1 cellular context compared by ENCODE assay signal in genomic region chr5:108531367-108532211, GRCh38.
TF ChIP-seq lines count a peak whose summit lies in the region.

No MANE protein-coding gene starts in this region.

TF ChIP-seq in K562, 482 proteins besides CTCF, POLR2A, EP300 and RAD21 (continued from another document and continues in another):
- TF ChIP-seq, protein P1, sequence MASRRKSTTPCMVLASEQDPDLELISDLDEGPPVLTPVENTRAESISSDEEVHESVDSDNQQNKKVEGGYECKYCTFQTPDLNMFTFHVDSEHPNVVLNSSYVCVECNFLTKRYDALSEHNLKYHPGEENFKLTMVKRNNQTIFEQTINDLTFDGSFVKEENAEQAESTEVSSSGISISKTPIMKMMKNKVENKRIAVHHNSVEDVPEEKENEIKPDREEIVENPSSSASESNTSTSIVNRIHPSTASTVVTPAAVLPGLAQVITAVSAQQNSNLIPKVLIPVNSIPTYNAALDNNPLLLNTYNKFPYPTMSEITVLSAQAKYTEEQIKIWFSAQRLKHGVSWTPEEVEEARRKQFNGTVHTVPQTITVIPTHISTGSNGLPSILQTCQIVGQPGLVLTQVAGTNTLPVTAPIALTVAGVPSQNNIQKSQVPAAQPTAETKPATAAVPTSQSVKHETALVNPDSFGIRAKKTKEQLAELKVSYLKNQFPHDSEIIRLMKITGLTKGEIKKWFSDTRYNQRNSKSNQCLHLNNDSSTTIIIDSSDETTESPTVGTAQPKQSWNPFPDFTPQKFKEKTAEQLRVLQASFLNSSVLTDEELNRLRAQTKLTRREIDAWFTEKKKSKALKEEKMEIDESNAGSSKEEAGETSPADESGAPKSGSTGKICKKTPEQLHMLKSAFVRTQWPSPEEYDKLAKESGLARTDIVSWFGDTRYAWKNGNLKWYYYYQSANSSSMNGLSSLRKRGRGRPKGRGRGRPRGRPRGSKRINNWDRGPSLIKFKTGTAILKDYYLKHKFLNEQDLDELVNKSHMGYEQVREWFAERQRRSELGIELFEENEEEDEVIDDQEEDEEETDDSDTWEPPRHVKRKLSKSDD (conservative IDR thresholded peaks at IDR 0.05; ENCODE audit: low read length), result no peak
- TF ChIP-seq FOS (IDR thresholded peaks at IDR 0.05; ENCODE audit: extremely low read depth, insufficient read length), result no peak
- peak; percentile 87 for TF ChIP-seq ZNF551 (CRISPR knock-in tag; IDR thresholded peaks at IDR 0.05)
- TF ChIP-seq BHLHE40 (IDR thresholded peaks at IDR 0.05; ENCODE audit: low read length), result peak; percentile 78
- TF ChIP-seq GATA2 (CRISPR knock-in tag; IDR thresholded peaks at IDR 0.05), result peak; percentile 90
- no peak for TF ChIP-seq MYBL2 (IDR thresholded peaks at IDR 0.05; ENCODE audit: low read depth)
- no peak for TF ChIP-seq MYBL2 (CRISPR knock-in tag; IDR thresholded peaks at IDR 0.05; ENCODE audit: borderline replicate concordance)
- TF ChIP-seq SOX6 (IDR thresholded peaks at IDR 0.05), result peak; percentile 91
- TF ChIP-seq RAD51 (IDR thresholded peaks at IDR 0.05; ENCODE audit: borderline replicate concordance, low read depth), result no peak; the same call in 1 of the 2 replicates
- peak; percentile 76 for TF ChIP-seq CTBP1 (IDR thresholded peaks at IDR 0.05; ENCODE audit: borderline replicate concordance)
- TF ChIP-seq ZNF197 (CRISPR knock-in tag; IDR thresholded peaks at IDR 0.05; ENCODE audit: low read depth), result peak; percentile 100
- TF ChIP-seq POLR2AphosphoS2 (IDR thresholded peaks at IDR 0.05; ENCODE audit: low read length), result no peak
- no peak for TF ChIP-seq LARP7 (IDR thresholded peaks at IDR 0.05)
- TF ChIP-seq TGIF2 (CRISPR knock-in tag; IDR thresholded peaks at IDR 0.05), result no peak
- no peak for TF ChIP-seq SAFB (IDR thresholded peaks at IDR 0.05; ENCODE audit: borderline replicate concordance, low read depth, low read length)
- peak; percentile 99 for TF ChIP-seq ZBTB17 (CRISPR knock-in tag; IDR thresholded peaks at IDR 0.05)
- TF ChIP-seq, protein P2, sequence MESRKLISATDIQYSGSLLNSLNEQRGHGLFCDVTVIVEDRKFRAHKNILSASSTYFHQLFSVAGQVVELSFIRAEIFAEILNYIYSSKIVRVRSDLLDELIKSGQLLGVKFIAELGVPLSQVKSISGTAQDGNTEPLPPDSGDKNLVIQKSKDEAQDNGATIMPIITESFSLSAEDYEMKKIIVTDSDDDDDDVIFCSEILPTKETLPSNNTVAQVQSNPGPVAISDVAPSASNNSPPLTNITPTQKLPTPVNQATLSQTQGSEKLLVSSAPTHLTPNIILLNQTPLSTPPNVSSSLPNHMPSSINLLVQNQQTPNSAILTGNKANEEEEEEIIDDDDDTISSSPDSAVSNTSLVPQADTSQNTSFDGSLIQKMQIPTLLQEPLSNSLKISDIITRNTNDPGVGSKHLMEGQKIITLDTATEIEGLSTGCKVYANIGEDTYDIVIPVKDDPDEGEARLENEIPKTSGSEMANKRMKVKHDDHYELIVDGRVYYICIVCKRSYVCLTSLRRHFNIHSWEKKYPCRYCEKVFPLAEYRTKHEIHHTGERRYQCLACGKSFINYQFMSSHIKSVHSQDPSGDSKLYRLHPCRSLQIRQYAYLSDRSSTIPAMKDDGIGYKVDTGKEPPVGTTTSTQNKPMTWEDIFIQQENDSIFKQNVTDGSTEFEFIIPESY (CRISPR knock-in tag; IDR thresholded peaks at IDR 0.05), result peak; percentile 65; the same call in 1 of the 2 replicates
- TF ChIP-seq CCAR2 (IDR thresholded peaks at IDR 0.05; ENCODE audit: low read depth, low read length), result no peak
- no peak for TF ChIP-seq RBM17 (IDR thresholded peaks at IDR 0.05; ENCODE audit: borderline replicate concordance, low read depth, low read length)
- peak; percentile 100 for TF ChIP-seq ZNF644 (tag; IDR thresholded peaks at IDR 0.05; ENCODE audit: low read depth)
- peak; percentile 66; the same call in 1 of the 2 replicates for TF ChIP-seq MXI1 (IDR thresholded peaks at IDR 0.05; ENCODE audit: low read depth, low read length)
- TF ChIP-seq XRCC5 (IDR thresholded peaks at IDR 0.05; ENCODE audit: low read depth, low read length), result no peak
- peak; percentile 89 for TF ChIP-seq HLTF (IDR thresholded peaks at IDR 0.05)
- TF ChIP-seq STAT5A (IDR thresholded peaks at IDR 0.05; ENCODE audit: borderline replicate concordance, low read length), result peak; percentile 91
- TF ChIP-seq ZBTB7A (IDR thresholded peaks at IDR 0.05; ENCODE audit: borderline replicate concordance, control insufficient read depth, low read depth, low read length), result no peak
- peak; percentile 71 for TF ChIP-seq GABPA (tag; conservative IDR thresholded peaks at IDR 0.05; ENCODE audit: low read depth)
- peak; percentile 98 for TF ChIP-seq ZNF444 (CRISPR knock-in tag; IDR thresholded peaks at IDR 0.05)
- peak; percentile 99 for TF ChIP-seq BCL6 (CRISPR knock-in tag; IDR thresholded peaks at IDR 0.05)
- no peak for TF ChIP-seq SIN3B (IDR thresholded peaks at IDR 0.05; ENCODE audit: low read depth)
- TF ChIP-seq, protein P3, sequence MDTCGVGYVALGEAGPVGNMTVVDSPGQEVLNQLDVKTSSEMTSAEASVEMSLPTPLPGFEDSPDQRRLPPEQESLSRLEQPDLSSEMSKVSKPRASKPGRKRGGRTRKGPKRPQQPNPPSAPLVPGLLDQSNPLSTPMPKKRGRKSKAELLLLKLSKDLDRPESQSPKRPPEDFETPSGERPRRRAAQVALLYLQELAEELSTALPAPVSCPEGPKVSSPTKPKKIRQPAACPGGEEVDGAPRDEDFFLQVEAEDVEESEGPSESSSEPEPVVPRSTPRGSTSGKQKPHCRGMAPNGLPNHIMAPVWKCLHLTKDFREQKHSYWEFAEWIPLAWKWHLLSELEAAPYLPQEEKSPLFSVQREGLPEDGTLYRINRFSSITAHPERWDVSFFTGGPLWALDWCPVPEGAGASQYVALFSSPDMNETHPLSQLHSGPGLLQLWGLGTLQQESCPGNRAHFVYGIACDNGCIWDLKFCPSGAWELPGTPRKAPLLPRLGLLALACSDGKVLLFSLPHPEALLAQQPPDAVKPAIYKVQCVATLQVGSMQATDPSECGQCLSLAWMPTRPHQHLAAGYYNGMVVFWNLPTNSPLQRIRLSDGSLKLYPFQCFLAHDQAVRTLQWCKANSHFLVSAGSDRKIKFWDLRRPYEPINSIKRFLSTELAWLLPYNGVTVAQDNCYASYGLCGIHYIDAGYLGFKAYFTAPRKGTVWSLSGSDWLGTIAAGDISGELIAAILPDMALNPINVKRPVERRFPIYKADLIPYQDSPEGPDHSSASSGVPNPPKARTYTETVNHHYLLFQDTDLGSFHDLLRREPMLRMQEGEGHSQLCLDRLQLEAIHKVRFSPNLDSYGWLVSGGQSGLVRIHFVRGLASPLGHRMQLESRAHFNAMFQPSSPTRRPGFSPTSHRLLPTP (IDR thresholded peaks at IDR 0.05; ENCODE audit: borderline replicate concordance, extremely low read depth, insufficient read length), result no peak
- TF ChIP-seq ZNF507 (tag; conservative IDR thresholded peaks at IDR 0.05), result peak; percentile 72
- peak; percentile 100 for TF ChIP-seq NR4A1 (CRISPR knock-in tag; IDR thresholded peaks at IDR 0.05)
- peak; percentile 100 for TF ChIP-seq NR4A1 (tag; IDR thresholded peaks at IDR 0.05)
- TF ChIP-seq THRAP3 (IDR thresholded peaks at IDR 0.05; ENCODE audit: borderline replicate concordance), result no peak
- peak; percentile 99 for TF ChIP-seq ZNF561 (CRISPR knock-in tag; conservative IDR thresholded peaks at IDR 0.05)
- TF ChIP-seq TCF7L2 (IDR thresholded peaks at IDR 0.05; ENCODE audit: low read depth, low read length), result 0 out of 2 replicates have a peak, but pooled peaks have one; percentile 34
- TF ChIP-seq ZNF134 (CRISPR knock-in tag; conservative IDR thresholded peaks at IDR 0.05), result peak; percentile 95
- TF ChIP-seq POLR2B (IDR thresholded peaks at IDR 0.05; ENCODE audit: low read depth, partially characterized antibody), result no peak
- TF ChIP-seq ZBTB12 (CRISPR knock-in tag; IDR thresholded peaks at IDR 0.05), result peak; percentile 97
- peak; percentile 90; the same call in 1 of the 2 replicates for TF ChIP-seq CC2D1A (IDR thresholded peaks at IDR 0.05)
- peak; percentile 72 for TF ChIP-seq ZNF3 (CRISPR knock-in tag; IDR thresholded peaks at IDR 0.05)
- TF ChIP-seq BRF1 (IDR thresholded peaks at IDR 0.05; ENCODE audit: borderline replicate concordance, extremely low read depth, insufficient read length), result no peak
- TF ChIP-seq GTF2B (IDR thresholded peaks at IDR 0.05; ENCODE audit: extremely low read depth, insufficient read length), result no peak
- TF ChIP-seq SMARCA5 (IDR thresholded peaks at IDR 0.05), result no peak
- peak; percentile 99 for TF ChIP-seq THRB (CRISPR knock-in tag; conservative IDR thresholded peaks at IDR 0.05)
- no peak for TF ChIP-seq FOXA1 (IDR thresholded peaks at IDR 0.05; ENCODE audit: borderline replicate concordance)
- no peak for TF ChIP-seq BMI1 (IDR thresholded peaks at IDR 0.05; ENCODE audit: low read length)
- no peak for TF ChIP-seq SETDB1 (IDR thresholded peaks at IDR 0.05; ENCODE audit: low read length)
- no peak for TF ChIP-seq KAT8 (IDR thresholded peaks at IDR 0.05; ENCODE audit: low read depth)
- peak; percentile 61 for TF ChIP-seq MBD2 (IDR thresholded peaks at IDR 0.05; ENCODE audit: borderline replicate concordance, low read depth)
- TF ChIP-seq ZNF717 (CRISPR knock-in tag; IDR thresholded peaks at IDR 0.05), result peak; percentile 93
- no peak for TF ChIP-seq BDP1 (IDR thresholded peaks at IDR 0.05; ENCODE audit: insufficient read depth, insufficient read length)
- peak; percentile 88 for TF ChIP-seq SMARCE1 (IDR thresholded peaks at IDR 0.05)
- peak; percentile 82 for TF ChIP-seq NFIX (CRISPR knock-in tag; IDR thresholded peaks at IDR 0.05; ENCODE audit: low read depth)
- peak; percentile 92 for TF ChIP-seq ELF2 (CRISPR knock-in tag; IDR thresholded peaks at IDR 0.05)
- TF ChIP-seq, protein P4, sequence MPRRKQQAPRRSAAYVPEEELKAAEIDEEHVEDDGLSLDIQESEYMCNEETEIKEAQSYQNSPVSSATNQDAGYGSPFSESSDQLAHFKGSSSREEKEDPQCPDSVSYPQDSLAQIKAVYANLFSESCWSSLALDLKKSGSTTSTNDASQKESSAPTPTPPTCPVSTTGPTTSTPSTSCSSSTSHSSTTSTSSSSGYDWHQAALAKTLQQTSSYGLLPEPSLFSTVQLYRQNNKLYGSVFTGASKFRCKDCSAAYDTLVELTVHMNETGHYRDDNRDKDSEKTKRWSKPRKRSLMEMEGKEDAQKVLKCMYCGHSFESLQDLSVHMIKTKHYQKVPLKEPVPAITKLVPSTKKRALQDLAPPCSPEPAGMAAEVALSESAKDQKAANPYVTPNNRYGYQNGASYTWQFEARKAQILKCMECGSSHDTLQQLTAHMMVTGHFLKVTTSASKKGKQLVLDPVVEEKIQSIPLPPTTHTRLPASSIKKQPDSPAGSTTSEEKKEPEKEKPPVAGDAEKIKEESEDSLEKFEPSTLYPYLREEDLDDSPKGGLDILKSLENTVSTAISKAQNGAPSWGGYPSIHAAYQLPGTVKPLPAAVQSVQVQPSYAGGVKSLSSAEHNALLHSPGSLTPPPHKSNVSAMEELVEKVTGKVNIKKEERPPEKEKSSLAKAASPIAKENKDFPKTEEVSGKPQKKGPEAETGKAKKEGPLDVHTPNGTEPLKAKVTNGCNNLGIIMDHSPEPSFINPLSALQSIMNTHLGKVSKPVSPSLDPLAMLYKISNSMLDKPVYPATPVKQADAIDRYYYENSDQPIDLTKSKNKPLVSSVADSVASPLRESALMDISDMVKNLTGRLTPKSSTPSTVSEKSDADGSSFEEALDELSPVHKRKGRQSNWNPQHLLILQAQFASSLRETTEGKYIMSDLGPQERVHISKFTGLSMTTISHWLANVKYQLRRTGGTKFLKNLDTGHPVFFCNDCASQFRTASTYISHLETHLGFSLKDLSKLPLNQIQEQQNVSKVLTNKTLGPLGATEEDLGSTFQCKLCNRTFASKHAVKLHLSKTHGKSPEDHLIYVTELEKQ (CRISPR knock-in tag; IDR thresholded peaks at IDR 0.05), result peak; percentile 99
- TF ChIP-seq, protein P5, sequence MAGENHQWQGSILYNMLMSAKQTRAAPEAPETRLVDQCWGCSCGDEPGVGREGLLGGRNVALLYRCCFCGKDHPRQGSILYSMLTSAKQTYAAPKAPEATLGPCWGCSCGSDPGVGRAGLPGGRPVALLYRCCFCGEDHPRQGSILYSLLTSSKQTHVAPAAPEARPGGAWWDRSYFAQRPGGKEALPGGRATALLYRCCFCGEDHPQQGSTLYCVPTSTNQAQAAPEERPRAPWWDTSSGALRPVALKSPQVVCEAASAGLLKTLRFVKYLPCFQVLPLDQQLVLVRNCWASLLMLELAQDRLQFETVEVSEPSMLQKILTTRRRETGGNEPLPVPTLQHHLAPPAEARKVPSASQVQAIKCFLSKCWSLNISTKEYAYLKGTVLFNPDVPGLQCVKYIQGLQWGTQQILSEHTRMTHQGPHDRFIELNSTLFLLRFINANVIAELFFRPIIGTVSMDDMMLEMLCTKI (IDR thresholded peaks at IDR 0.05; ENCODE audit: partially characterized antibody), result no peak
- no peak for TF ChIP-seq SRSF3 (IDR thresholded peaks at IDR 0.05; ENCODE audit: insufficient read depth, low read length)
